In the genomic region with DNA sequence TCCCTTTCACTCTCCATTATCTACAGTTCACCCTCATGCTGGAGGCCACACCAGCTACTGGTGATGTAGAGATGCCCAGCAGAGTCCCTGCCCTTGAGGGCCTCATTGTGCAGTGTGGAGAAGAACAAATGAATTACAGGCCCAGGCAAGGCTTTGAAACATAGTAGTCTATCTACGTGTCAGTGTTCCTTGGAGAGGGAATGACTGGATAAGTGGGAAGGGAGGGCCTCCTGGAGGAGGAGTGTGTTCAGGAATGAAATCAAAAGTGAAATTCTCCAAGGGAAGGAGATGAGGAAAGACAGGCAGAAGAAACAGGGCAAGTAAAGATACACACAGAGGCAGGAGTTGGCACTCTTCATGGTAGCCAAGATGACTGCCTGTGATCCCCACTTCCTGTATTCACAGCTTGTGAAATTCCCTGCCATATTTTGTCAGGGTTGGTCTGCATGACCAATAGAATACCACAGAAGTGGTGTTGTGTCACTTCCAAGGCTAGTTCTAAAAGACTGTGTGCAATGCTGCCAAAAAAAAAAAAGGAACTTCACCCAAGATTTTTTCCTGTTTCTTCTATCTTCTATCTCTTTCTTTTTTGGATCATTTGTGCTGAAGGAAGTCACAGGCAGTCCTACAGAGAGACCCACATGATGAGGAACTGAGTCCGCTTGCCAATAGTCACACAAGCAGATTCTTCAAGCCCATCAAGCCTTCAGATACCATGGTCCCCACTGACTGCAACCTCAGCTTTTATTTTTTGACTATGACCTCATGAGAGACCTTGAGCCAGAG, we compare ENCODE assay signal across 9 cellular contexts. TPM values are rescaled to one million over a fixed set of nuclear protein-coding genes. Genes with fewer than 3 reads are reported as not detected.
DNase-seq lines count a peak whose midpoint lies in the region; ATAC-seq, FAIRE-seq and TF ChIP-seq lines count a peak whose summit lies in the region.
"Had no signal": no experiment of that assay in that cellular context is flagged by ENCODE, and none has a peak within 500 bp of the region (broad histone marks: within the 10 kb centered on the region; RNA-seq: fewer than 3 reads in every experiment).

No MANE protein-coding gene starts in this region.

- H3K4me3 ChIP-seq in astrocyte of the spinal cord (ENCODE audit: low read depth, low read length) (no peak overlapping the region), kidney (ENCODE audit: low read length in 2 of 2) (no peak overlapping the region), testis (no peak overlapping the region), HAP-1 (no peak overlapping the region)
- H3K4me3 ChIP-seq: prostate gland had no signal

- H3K4me1 ChIP-seq in kidney (ENCODE audit: control insufficient read depth in 1 of 2, insufficient read depth in 1 of 2, low read depth in 1 of 2, low read length in 2 of 2) (no peaks in the 10 kb centered on the region), testis (peaks cover 4% of the 10 kb centered on the region), HAP-1 (no peaks in the 10 kb centered on the region)
- H3K4me1 ChIP-seq: prostate gland had no signal

- WGBS in testis, 2 donors = 50% methylated on average over 2 of the region's 2 CpGs

- no peak for TF ChIP-seq POLR2A in testis (IDR thresholded peaks at IDR 0.05)

- intact Hi-C loops in kidney (cut with DNase I) (no loop called here), testis (cut with DNase I; ENCODE audit: low total_unique reads) (no loop called here)

- H3K36me3 ChIP-seq in kidney (ENCODE audit: control insufficient read depth in 1 of 2, insufficient read depth in 2 of 2, low read length in 2 of 2) = no peaks in the 10 kb centered on the region
- no peaks in the 10 kb centered on the region for H3K36me3 ChIP-seq in testis (ENCODE audit: low read depth, missing control alignments)
- H3K36me3 ChIP-seq in HAP-1 (replicated peaks) = no peaks in the 10 kb centered on the region
- H3K36me3 ChIP-seq: prostate gland had no signal

- FAIRE-seq in kidney (lab: Jason Lieb, UNC) = no peak
- FAIRE-seq: colon had no signal

- H3K9me3 ChIP-seq in kidney (ENCODE audit: control insufficient read depth in 1 of 2, low read length in 2 of 2) = no peaks in the 10 kb centered on the region
- H3K9me3 ChIP-seq in testis = no peaks in the 10 kb centered on the region
- H3K9me3 ChIP-seq in HAP-1 = no peaks in the 10 kb centered on the region
- H3K9me3 ChIP-seq: prostate gland had no signal

- DNase-seq in KBM-7 (peak; percentile 86), astrocyte of the spinal cord (ENCODE audit: low read depth, low spot score) (peak; percentile 46), kidney (peak; percentile 5), testis (peak; percentile 41), GM19240 (ENCODE audit: insufficient read length, low spot score) (no peak), HAP-1 (ENCODE audit: low spot score in 2 of 2) (no peak)

- in situ Hi-C loops in KBM-7 (cut with MboI; ENCODE audit: low pct_unique_long_range_greater_than_20kb, low sequenced_read_pairs) = no loop called here
- in situ Hi-C loops in astrocyte of the spinal cord (cut with HindIII; ENCODE audit: low sequenced_read_pairs) = no loop called here
- in situ Hi-C loops in HAP-1 (cut with MboI; ENCODE audit: low sequenced_read_pairs) = no loop called here

- H3K27me3 ChIP-seq in testis (no peaks in the 10 kb centered on the region), HAP-1 (ENCODE audit: low read depth) (no peaks in the 10 kb centered on the region)

- H3K27ac ChIP-seq in kidney (ENCODE audit: low read depth in 2 of 2, low read length in 2 of 2) (peak overlapping the region in 1 of 2 donors; percentile 32), testis (peak overlapping the region; percentile 8 to 60)
- H3K27ac ChIP-seq: prostate gland had no signal

- H3K9ac ChIP-seq in kidney (ENCODE audit: low read length in 2 of 2) = no peak overlapping the region

- no peak for ATAC-seq in GM19463 (IDR thresholded peaks at IDR 0.05; ENCODE audit: unreplicated experiment)

- no peak for TF ChIP-seq CTCF in astrocyte of the spinal cord (IDR thresholded peaks at IDR 0.05; ENCODE audit: low read depth, low read length)
- TF ChIP-seq CTCF in kidney (IDR thresholded peaks at IDR 0.05; ENCODE audit: borderline replicate concordance, extremely low read depth, insufficient read depth) = no peak
- TF ChIP-seq CTCF in testis (IDR thresholded peaks at IDR 0.05) = no peak

RNA-seq across cellular contexts. Expression of a gene that starts 17.9 kb away (rescaled TPM):
- total RNA-seq in kidney (79.6 TPM), testis (100 to 1,000 TPM; 133 to 138 TPM)
- polyA plus RNA-seq in kidney (ENCODE audit: insufficient read depth, low read depth, low replicate concordance) (53.0 TPM), testis (ENCODE audit: insufficient read depth, low read depth, low replicate concordance) (68.7 TPM)

Comparison
In these comparisons a context has a peak if more than half of its experiments do, and no peak if none do; other contexts are left out.
1. DNase-seq: peak in KBM-7 (single experiment), astrocyte of the spinal cord (single experiment), kidney (single experiment) and testis (single experiment); none in GM19240 (single experiment) and HAP-1 (0 of 2).